In genomic region chr17:76992911-76993310, GRCh38 we compare ENCODE assay signal across 18 cellular contexts.
DNase-seq lines count a peak whose midpoint lies in the region; ATAC-seq, FAIRE-seq and TF ChIP-seq lines count a peak whose summit lies in the region.
"Had no signal": no experiment of that assay in that cellular context is flagged by ENCODE, and none has a peak within 500 bp of the region (broad histone marks: within the 10 kb centered on the region; RNA-seq: fewer than 3 reads in every experiment).

No MANE protein-coding gene starts in this region.

- CTCF ChIA-PET in CD8-positive, alpha-beta T cell (lab: Charles Lee) = interaction anchor here (1.5 kb wide), 1 partner anchor 125 kb away, joined by 4 read pairs; the partner anchor contains the start of gene MGAT5B
- CTCF ChIA-PET in naive thymus-derived CD4-positive, alpha-beta T cell (lab: Charles Lee) = no interaction called here
- CTCF ChIA-PET in HEK293T (lab: Yijun Ruan, JAX) = no interaction called here

- H3K4me1 ChIP-seq in BLaER1 treated with 17β-estradiol and CSF1 and Interleukin-3, amounts not matched to agents 10 nM and 100 nM = peaks cover 20 to 90% (median 60%) of the 10 kb centered on the region in 10 experiments
- peaks cover 37% of the 10 kb centered on the region for H3K4me1 ChIP-seq in CD8-positive, alpha-beta T cell (ENCODE audit: insufficient read depth, low read length)
- H3K4me1 ChIP-seq in naive thymus-derived CD4-positive, alpha-beta T cell (ENCODE audit: control insufficient read depth in 2 of 2, insufficient read depth in 2 of 2, low read length in 2 of 2) = peaks cover 15 to 36% of the 10 kb centered on the region in 2 donors
- no peaks in the 10 kb centered on the region for H3K4me1 ChIP-seq in pancreas

- no peaks in the 10 kb centered on the region for H3K36me3 Mint-ChIP-seq in CD8-positive, alpha-beta T cell
- H3K36me3 Mint-ChIP-seq in naive thymus-derived CD4-positive, alpha-beta T cell = peaks cover 0 to 4% (median 0%) of the 10 kb centered on the region in 5 donors

- no peak overlapping the region for H3K27ac ChIP-seq in BLaER1 treated with 17β-estradiol and CSF1 and Interleukin-3, amounts not matched to agents 10 nM and 100 nM
- H3K27ac ChIP-seq in CD8-positive, alpha-beta T cell (ENCODE audit: low read depth, low read length) = no peak overlapping the region
- H3K27ac ChIP-seq in naive thymus-derived CD4-positive, alpha-beta T cell (ENCODE audit: low read depth, low read length) = no peak overlapping the region
- no peak overlapping the region for H3K27ac ChIP-seq in pancreas

- no peaks in the 10 kb centered on the region for H3K9me3 Mint-ChIP-seq in CD8-positive, alpha-beta T cell
- H3K9me3 Mint-ChIP-seq in naive thymus-derived CD4-positive, alpha-beta T cell = no peaks in the 10 kb centered on the region
- H3K9me3 Mint-ChIP-seq: T-helper 1 cell treated with Interleukin-12 subunit alpha and Interleukin-12 subunit beta and Interleukin-4 antibody, amounts not matched to agents 30 μg/mL and 1 μg/mL, for 36 hours had no signal

- no peak for ATAC-seq in CD8-positive, alpha-beta T cell
- ATAC-seq in SK-N-SH treated with all-trans-retinoic acid at 6 μM for 48 hours (peak; percentile 46), pancreas (no peak)
- ATAC-seq in naive thymus-derived CD4-positive, alpha-beta T cell = no peak

- H3K4me2 ChIP-seq in BLaER1 treated with 17β-estradiol and CSF1 and Interleukin-3, amounts not matched to agents 10 nM and 100 nM = peak overlapping the region in 7 of 11 experiments; percentile 12 to 99 (median 86); a peak in 12 of 22 replicates

- H3K4me3 ChIP-seq in BLaER1 treated with 17β-estradiol and CSF1 and Interleukin-3, amounts not matched to agents 10 nM and 100 nM = no peak overlapping the region
- H3K4me3 ChIP-seq in CD8-positive, alpha-beta T cell (ENCODE audit: low read depth, low read length) = no peak overlapping the region
- H3K4me3 ChIP-seq in naive thymus-derived CD4-positive, alpha-beta T cell (ENCODE audit: low read length) = no peak overlapping the region
- H3K4me3 ChIP-seq in pancreas = no peak overlapping the region

- H3K27me3 Mint-ChIP-seq in CD8-positive, alpha-beta T cell (ENCODE audit: low read depth) = no peaks in the 10 kb centered on the region
- H3K27me3 Mint-ChIP-seq in naive thymus-derived CD4-positive, alpha-beta T cell = no peaks in the 10 kb centered on the region

- no peaks in the 10 kb centered on the region for H3K36me3 ChIP-seq in BLaER1 treated with 17β-estradiol and CSF1 and Interleukin-3, amounts not matched to agents 10 nM and 100 nM
- H3K36me3 ChIP-seq in CD8-positive, alpha-beta T cell (ENCODE audit: insufficient read depth, low read length) = no peaks in the 10 kb centered on the region
- no peaks in the 10 kb centered on the region for H3K36me3 ChIP-seq in naive thymus-derived CD4-positive, alpha-beta T cell (ENCODE audit: control insufficient read depth in 2 of 3, insufficient read depth in 3 of 3, low read length in 3 of 3)
- H3K36me3 ChIP-seq in pancreas = no peaks in the 10 kb centered on the region

- no peaks in the 10 kb centered on the region; a peak in 1 of 22 replicates for H4K20me1 ChIP-seq in BLaER1 treated with 17β-estradiol and CSF1 and Interleukin-3, amounts not matched to agents 10 nM and 100 nM

- H3K27me3 ChIP-seq in BLaER1 treated with 17β-estradiol and CSF1 and Interleukin-3, amounts not matched to agents 10 nM and 100 nM = peaks cover 0 to 22% (median 0%) of the 10 kb centered on the region in 11 experiments; a peak in 3 of 22 replicates
- H3K27me3 ChIP-seq in CD8-positive, alpha-beta T cell (ENCODE audit: insufficient read depth, low read length) = no peaks in the 10 kb centered on the region
- no peaks in the 10 kb centered on the region for H3K27me3 ChIP-seq in naive thymus-derived CD4-positive, alpha-beta T cell (ENCODE audit: control insufficient read depth in 2 of 2, insufficient read depth in 2 of 2, low read length in 2 of 2)
- no peaks in the 10 kb centered on the region for H3K27me3 ChIP-seq in pancreas

- no peak for DNase-seq in CD8-positive, alpha-beta T cell
- no peak for DNase-seq in naive thymus-derived CD4-positive, alpha-beta T cell
- DNase-seq in inferior parietal cortex (ENCODE audit: extremely low spot score) (no peak), HEK293T (ENCODE audit: extremely low spot score) (no peak), pancreas (no peak)
- DNase-seq: DMS153, H7, IMR-90, NCI-H1417 treated with DMSO at 0.1 percent for 48 hours, NCI-H2029, NCI-H2171, NCI-H510A, SHP77 had no signal

- no peak overlapping the region for H3K4me3 Mint-ChIP-seq in CD8-positive, alpha-beta T cell
- no peak overlapping the region for H3K4me3 Mint-ChIP-seq in naive thymus-derived CD4-positive, alpha-beta T cell
- H3K4me3 Mint-ChIP-seq: T-helper 1 cell treated with Interleukin-12 subunit alpha and Interleukin-12 subunit beta and Interleukin-4 antibody, amounts not matched to agents 30 μg/mL and 1 μg/mL, for 36 hours had no signal

- H3K9me3 ChIP-seq in BLaER1 treated with 17β-estradiol and CSF1 and Interleukin-3, amounts not matched to agents 10 nM and 100 nM (replicated peaks in 1 of 11) = no peaks in the 10 kb centered on the region
- H3K9me3 ChIP-seq in CD8-positive, alpha-beta T cell (ENCODE audit: low read length) = no peaks in the 10 kb centered on the region
- H3K9me3 ChIP-seq in naive thymus-derived CD4-positive, alpha-beta T cell (ENCODE audit: control insufficient read depth in 2 of 3, low read length in 3 of 3) = no peaks in the 10 kb centered on the region
- no peaks in the 10 kb centered on the region for H3K9me3 ChIP-seq in pancreas

- no peak overlapping the region for H3K9ac ChIP-seq in BLaER1 treated with 17β-estradiol and CSF1 and Interleukin-3, amounts not matched to agents 10 nM and 100 nM

- POLR2A ChIA-PET in CD8-positive, alpha-beta T cell (lab: Charles Lee) = interaction anchor here (0.7 to 1.6 kb wide), 2 partner anchors 10 to 851 kb away, joined by 3 to 6 read pairs; no protein-coding TSS in a partner anchor
- POLR2A ChIA-PET in naive thymus-derived CD4-positive, alpha-beta T cell (lab: Charles Lee) = interaction anchor here (1.0 kb wide), 1 partner anchor 19 kb away, joined by 4 read pairs; no protein-coding TSS in a partner anchor
- POLR2A ChIA-PET in HEK293T (lab: Yijun Ruan, JAX) = no interaction called here

- peak overlapping the region; percentile 60 for H3K27ac Mint-ChIP-seq in CD8-positive, alpha-beta T cell
- peak overlapping the region in 7 of 9 donors; percentile 15 to 93 (median 88) for H3K27ac Mint-ChIP-seq in naive thymus-derived CD4-positive, alpha-beta T cell

- no peak for FAIRE-seq in pancreas (lab: Jason Lieb, UNC)
- FAIRE-seq: GM19239, RCC 7860 had no signal

- H3K4me1 Mint-ChIP-seq in CD8-positive, alpha-beta T cell (ENCODE audit: low read depth) = peaks cover 38% of the 10 kb centered on the region
- H3K4me1 Mint-ChIP-seq in naive thymus-derived CD4-positive, alpha-beta T cell = peaks cover 18 to 56% (median 41%) of the 10 kb centered on the region in 7 donors

- TF ChIP-seq CTCF in CD8-positive, alpha-beta T cell (IDR thresholded peaks at IDR 0.05) = no peak
- TF ChIP-seq CTCF in pancreas (IDR thresholded peaks at IDR 0.05) = no peak

- WGBS in pancreas, 2 donors = 30 to 33% methylated on average over 5 of the region's 5 CpGs

- intact Hi-C loops in CD8-positive, alpha-beta T cell (cut with DNase I, micrococcal nuclease) = no loop called here
- intact Hi-C loops in naive thymus-derived CD4-positive, alpha-beta T cell (cut with micrococcal nuclease) = loop anchor here in 1 of 2 donors (10.0 kb wide), 1 partner anchor 68 kb away; no protein-coding TSS in a partner anchor
- intact Hi-C loops in pancreas (cut with DNase I) = no loop called here

TF ChIP-seq in SK-N-SH treated with all-trans-retinoic acid at 6 μM for 48 hours, 23 proteins besides CTCF, POLR2A, EP300 and RAD21:
- TF ChIP-seq ISL1 (CRISPR knock-in tag; IDR thresholded peaks at IDR 0.05) (no peak), TCF4 (CRISPR knock-in tag; IDR thresholded peaks at IDR 0.05; ENCODE audit: borderline replicate concordance) (peak; percentile 49; the same call in 1 of the 2 replicates), GLIS3 (CRISPR knock-in tag; IDR thresholded peaks at IDR 0.05) (no peak), ZNF8 (CRISPR knock-in tag; IDR thresholded peaks at IDR 0.05) (peak; percentile 59)
- TF ChIP-seq, protein P1, sequence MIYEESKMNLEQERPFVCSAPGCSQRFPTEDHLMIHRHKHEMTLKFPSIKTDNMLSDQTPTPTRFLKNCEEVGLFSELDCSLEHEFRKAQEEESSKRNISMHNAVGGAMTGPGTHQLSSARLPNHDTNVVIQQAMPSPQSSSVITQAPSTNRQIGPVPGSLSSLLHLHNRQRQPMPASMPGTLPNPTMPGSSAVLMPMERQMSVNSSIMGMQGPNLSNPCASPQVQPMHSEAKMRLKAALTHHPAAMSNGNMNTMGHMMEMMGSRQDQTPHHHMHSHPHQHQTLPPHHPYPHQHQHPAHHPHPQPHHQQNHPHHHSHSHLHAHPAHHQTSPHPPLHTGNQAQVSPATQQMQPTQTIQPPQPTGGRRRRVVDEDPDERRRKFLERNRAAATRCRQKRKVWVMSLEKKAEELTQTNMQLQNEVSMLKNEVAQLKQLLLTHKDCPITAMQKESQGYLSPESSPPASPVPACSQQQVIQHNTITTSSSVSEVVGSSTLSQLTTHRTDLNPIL (CRISPR knock-in tag; IDR thresholded peaks at IDR 0.05; ENCODE audit: low read depth) = no peak

TF ChIP-seq in HEK293T, 16 proteins besides CTCF, POLR2A, EP300 and RAD21:
- TF ChIP-seq NFRKB (IDR thresholded peaks at IDR 0.05) (no peak), CTBP1 (IDR thresholded peaks at IDR 0.05; ENCODE audit: borderline replicate concordance) (no peak), SUZ12 (IDR thresholded peaks at IDR 0.05) (no peak), HDGF (IDR thresholded peaks at IDR 0.05; ENCODE audit: borderline replicate concordance) (no peak), BHLHE40 (IDR thresholded peaks at IDR 0.05; ENCODE audit: borderline replicate concordance) (no peak)
